ENCODE assay signal across 1 cellular context in the genomic region with DNA sequence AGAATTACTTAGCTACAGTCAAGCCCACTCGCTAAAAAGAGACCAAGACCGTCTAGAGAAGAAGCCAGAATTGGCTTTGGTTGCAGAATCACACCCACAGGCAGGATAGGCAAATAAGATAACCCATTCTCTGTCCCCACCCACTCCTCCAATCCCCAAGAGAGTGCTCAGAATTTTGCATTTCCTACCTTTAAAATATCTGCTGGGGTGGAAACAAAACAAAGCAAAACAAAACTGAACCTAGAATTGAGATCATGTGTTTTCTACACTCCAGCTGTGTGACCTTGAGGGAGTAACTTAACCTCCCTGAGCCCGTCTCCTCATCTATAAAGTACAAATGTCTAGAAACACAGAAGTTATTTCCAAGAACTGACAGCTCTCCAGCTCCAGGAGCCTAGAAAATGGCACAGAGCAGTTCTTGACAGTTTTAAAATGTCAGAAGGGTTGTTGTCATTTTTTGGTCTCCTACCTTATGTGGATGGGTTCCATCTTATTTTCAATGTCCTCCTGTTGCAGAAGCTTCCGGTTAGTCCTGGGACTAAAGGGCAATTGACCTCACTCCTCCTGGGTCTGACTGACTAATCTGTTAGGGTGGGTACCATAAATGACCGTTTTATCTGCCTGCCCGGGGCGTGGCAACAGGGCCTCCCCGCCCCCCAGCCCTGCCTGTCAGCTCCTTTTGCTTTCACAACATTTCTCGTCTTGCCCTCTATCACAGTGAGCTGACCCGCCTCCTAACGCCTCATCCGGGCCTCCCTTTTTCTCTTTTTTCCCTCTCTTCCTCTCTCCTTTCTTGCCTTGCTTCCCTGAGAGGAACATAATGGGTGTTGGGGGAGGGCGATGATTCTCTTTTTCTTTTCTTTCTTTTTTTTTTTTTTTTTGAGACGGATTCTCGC.
TF ChIP-seq lines count a peak whose summit lies in the region.

No MANE protein-coding gene starts in this region.

TF ChIP-seq in HepG2, 621 proteins besides CTCF, POLR2A, EP300 and RAD21 (continued from another document and continues in another):
- TF ChIP-seq, protein P1, sequence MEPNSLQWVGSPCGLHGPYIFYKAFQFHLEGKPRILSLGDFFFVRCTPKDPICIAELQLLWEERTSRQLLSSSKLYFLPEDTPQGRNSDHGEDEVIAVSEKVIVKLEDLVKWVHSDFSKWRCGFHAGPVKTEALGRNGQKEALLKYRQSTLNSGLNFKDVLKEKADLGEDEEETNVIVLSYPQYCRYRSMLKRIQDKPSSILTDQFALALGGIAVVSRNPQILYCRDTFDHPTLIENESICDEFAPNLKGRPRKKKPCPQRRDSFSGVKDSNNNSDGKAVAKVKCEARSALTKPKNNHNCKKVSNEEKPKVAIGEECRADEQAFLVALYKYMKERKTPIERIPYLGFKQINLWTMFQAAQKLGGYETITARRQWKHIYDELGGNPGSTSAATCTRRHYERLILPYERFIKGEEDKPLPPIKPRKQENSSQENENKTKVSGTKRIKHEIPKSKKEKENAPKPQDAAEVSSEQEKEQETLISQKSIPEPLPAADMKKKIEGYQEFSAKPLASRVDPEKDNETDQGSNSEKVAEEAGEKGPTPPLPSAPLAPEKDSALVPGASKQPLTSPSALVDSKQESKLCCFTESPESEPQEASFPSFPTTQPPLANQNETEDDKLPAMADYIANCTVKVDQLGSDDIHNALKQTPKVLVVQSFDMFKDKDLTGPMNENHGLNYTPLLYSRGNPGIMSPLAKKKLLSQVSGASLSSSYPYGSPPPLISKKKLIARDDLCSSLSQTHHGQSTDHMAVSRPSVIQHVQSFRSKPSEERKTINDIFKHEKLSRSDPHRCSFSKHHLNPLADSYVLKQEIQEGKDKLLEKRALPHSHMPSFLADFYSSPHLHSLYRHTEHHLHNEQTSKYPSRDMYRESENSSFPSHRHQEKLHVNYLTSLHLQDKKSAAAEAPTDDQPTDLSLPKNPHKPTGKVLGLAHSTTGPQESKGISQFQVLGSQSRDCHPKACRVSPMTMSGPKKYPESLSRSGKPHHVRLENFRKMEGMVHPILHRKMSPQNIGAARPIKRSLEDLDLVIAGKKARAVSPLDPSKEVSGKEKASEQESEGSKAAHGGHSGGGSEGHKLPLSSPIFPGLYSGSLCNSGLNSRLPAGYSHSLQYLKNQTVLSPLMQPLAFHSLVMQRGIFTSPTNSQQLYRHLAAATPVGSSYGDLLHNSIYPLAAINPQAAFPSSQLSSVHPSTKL (CRISPR knock-in tag; IDR thresholded peaks at IDR 0.05), result peak; percentile 51
- TF ChIP-seq ZNF30 (CRISPR knock-in tag; IDR thresholded peaks at IDR 0.05) (no peak), CEBPG (CRISPR knock-in tag; IDR thresholded peaks at IDR 0.05) (peak; percentile 21; the same call in 1 of the 2 replicates), HOXA3 (CRISPR knock-in tag; IDR thresholded peaks at IDR 0.05) (peak; percentile 54; the same call in 1 of the 2 replicates), GFI1 (CRISPR knock-in tag; IDR thresholded peaks at IDR 0.05; ENCODE audit: borderline replicate concordance) (no peak), U2AF2 (IDR thresholded peaks at IDR 0.05; ENCODE audit: low read depth, low read length) (0 out of 2 replicates have a peak, but pooled peaks have one; percentile 46), BRD4 (CRISPR knock-in tag; IDR thresholded peaks at IDR 0.05) (no peak), SIX1 (CRISPR knock-in tag; IDR thresholded peaks at IDR 0.05; ENCODE audit: borderline replicate concordance) (no peak), SP5 (CRISPR knock-in tag; IDR thresholded peaks at IDR 0.05; ENCODE audit: borderline replicate concordance, low read depth) (peak; percentile 88), NFE2L1 (CRISPR knock-in tag; IDR thresholded peaks at IDR 0.05; ENCODE audit: borderline replicate concordance) (no peak), SOX5 (CRISPR knock-in tag; IDR thresholded peaks at IDR 0.05; ENCODE audit: borderline replicate concordance) (peak; percentile 25; the same call in 1 of the 2 replicates), ZSCAN30 (CRISPR knock-in tag; IDR thresholded peaks at IDR 0.05) (no peak), POLR2AphosphoS2 (IDR thresholded peaks at IDR 0.05; ENCODE audit: low read depth, low read length) (no peak), NCOA2 (CRISPR knock-in tag; IDR thresholded peaks at IDR 0.05) (0 out of 2 replicates have a peak, but pooled peaks have one; percentile 18), SATB2 (CRISPR knock-in tag; IDR thresholded peaks at IDR 0.05) (no peak), RORA (CRISPR knock-in tag; IDR thresholded peaks at IDR 0.05) (no peak), ZNF337 (CRISPR knock-in tag; IDR thresholded peaks at IDR 0.05; ENCODE audit: borderline replicate concordance, low read depth) (no peak), MTA3 (CRISPR knock-in tag; IDR thresholded peaks at IDR 0.05) (no peak)
- TF ChIP-seq, protein P2, sequence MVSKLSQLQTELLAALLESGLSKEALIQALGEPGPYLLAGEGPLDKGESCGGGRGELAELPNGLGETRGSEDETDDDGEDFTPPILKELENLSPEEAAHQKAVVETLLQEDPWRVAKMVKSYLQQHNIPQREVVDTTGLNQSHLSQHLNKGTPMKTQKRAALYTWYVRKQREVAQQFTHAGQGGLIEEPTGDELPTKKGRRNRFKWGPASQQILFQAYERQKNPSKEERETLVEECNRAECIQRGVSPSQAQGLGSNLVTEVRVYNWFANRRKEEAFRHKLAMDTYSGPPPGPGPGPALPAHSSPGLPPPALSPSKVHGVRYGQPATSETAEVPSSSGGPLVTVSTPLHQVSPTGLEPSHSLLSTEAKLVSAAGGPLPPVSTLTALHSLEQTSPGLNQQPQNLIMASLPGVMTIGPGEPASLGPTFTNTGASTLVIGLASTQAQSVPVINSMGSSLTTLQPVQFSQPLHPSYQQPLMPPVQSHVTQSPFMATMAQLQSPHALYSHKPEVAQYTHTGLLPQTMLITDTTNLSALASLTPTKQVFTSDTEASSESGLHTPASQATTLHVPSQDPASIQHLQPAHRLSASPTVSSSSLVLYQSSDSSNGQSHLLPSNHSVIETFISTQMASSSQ (IDR thresholded peaks at IDR 0.05; ENCODE audit: low read depth), result 0 out of 2 replicates have a peak, but pooled peaks have one; percentile 12
- TF ChIP-seq, protein P2 (CRISPR knock-in tag; IDR thresholded peaks at IDR 0.05; ENCODE audit: borderline replicate concordance), result no peak
- TF ChIP-seq, protein P3, sequence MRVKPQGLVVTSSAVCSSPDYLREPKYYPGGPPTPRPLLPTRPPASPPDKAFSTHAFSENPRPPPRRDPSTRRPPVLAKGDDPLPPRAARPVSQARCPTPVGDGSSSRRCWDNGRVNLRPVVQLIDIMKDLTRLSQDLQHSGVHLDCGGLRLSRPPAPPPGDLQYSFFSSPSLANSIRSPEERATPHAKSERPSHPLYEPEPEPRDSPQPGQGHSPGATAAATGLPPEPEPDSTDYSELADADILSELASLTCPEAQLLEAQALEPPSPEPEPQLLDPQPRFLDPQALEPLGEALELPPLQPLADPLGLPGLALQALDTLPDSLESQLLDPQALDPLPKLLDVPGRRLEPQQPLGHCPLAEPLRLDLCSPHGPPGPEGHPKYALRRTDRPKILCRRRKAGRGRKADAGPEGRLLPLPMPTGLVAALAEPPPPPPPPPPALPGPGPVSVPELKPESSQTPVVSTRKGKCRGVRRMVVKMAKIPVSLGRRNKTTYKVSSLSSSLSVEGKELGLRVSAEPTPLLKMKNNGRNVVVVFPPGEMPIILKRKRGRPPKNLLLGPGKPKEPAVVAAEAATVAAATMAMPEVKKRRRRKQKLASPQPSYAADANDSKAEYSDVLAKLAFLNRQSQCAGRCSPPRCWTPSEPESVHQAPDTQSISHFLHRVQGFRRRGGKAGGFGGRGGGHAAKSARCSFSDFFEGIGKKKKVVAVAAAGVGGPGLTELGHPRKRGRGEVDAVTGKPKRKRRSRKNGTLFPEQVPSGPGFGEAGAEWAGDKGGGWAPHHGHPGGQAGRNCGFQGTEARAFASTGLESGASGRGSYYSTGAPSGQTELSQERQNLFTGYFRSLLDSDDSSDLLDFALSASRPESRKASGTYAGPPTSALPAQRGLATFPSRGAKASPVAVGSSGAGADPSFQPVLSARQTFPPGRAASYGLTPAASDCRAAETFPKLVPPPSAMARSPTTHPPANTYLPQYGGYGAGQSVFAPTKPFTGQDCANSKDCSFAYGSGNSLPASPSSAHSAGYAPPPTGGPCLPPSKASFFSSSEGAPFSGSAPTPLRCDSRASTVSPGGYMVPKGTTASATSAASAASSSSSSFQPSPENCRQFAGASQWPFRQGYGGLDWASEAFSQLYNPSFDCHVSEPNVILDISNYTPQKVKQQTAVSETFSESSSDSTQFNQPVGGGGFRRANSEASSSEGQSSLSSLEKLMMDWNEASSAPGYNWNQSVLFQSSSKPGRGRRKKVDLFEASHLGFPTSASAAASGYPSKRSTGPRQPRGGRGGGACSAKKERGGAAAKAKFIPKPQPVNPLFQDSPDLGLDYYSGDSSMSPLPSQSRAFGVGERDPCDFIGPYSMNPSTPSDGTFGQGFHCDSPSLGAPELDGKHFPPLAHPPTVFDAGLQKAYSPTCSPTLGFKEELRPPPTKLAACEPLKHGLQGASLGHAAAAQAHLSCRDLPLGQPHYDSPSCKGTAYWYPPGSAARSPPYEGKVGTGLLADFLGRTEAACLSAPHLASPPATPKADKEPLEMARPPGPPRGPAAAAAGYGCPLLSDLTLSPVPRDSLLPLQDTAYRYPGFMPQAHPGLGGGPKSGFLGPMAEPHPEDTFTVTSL (CRISPR knock-in tag; IDR thresholded peaks at IDR 0.05; ENCODE audit: borderline replicate concordance), result peak; percentile 57; the same call in 1 of the 2 replicates
- TF ChIP-seq, protein P4, sequence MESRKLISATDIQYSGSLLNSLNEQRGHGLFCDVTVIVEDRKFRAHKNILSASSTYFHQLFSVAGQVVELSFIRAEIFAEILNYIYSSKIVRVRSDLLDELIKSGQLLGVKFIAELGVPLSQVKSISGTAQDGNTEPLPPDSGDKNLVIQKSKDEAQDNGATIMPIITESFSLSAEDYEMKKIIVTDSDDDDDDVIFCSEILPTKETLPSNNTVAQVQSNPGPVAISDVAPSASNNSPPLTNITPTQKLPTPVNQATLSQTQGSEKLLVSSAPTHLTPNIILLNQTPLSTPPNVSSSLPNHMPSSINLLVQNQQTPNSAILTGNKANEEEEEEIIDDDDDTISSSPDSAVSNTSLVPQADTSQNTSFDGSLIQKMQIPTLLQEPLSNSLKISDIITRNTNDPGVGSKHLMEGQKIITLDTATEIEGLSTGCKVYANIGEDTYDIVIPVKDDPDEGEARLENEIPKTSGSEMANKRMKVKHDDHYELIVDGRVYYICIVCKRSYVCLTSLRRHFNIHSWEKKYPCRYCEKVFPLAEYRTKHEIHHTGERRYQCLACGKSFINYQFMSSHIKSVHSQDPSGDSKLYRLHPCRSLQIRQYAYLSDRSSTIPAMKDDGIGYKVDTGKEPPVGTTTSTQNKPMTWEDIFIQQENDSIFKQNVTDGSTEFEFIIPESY (CRISPR knock-in tag; IDR thresholded peaks at IDR 0.05), result no peak
- TF ChIP-seq, protein P5, sequence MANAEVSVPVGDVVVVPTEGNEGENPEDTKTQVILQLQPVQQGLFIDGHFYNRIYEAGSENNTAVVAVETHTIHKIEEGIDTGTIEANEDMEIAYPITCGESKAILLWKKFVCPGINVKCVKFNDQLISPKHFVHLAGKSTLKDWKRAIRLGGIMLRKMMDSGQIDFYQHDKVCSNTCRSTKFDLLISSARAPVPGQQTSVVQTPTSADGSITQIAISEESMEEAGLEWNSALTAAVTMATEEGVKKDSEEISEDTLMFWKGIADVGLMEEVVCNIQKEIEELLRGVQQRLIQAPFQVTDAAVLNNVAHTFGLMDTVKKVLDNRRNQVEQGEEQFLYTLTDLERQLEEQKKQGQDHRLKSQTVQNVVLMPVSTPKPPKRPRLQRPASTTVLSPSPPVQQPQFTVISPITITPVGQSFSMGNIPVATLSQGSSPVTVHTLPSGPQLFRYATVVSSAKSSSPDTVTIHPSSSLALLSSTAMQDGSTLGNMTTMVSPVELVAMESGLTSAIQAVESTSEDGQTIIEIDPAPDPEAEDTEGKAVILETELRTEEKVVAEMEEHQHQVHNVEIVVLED (CRISPR knock-in tag; IDR thresholded peaks at IDR 0.05; ENCODE audit: borderline replicate concordance), result no peak
- TF ChIP-seq, protein P6, sequence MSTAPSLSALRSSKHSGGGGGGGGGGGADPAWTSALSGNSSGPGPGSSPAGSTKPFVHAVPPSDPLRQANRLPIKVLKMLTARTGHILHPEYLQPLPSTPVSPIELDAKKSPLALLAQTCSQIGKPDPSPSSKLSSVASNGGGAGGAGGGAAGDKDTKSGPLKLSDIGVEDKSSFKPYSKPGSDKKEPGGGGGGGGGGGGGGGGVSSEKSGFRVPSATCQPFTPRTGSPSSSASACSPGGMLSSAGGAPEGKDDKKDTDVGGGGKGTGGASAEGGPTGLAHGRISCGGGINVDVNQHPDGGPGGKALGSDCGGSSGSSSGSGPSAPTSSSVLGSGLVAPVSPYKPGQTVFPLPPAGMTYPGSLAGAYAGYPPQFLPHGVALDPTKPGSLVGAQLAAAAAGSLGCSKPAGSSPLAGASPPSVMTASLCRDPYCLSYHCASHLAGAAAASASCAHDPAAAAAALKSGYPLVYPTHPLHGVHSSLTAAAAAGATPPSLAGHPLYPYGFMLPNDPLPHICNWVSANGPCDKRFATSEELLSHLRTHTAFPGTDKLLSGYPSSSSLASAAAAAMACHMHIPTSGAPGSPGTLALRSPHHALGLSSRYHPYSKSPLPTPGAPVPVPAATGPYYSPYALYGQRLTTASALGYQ (CRISPR knock-in tag; IDR thresholded peaks at IDR 0.05), result 0 out of 2 replicates have a peak, but pooled peaks have one; percentile 41
- TF ChIP-seq, protein P7, sequence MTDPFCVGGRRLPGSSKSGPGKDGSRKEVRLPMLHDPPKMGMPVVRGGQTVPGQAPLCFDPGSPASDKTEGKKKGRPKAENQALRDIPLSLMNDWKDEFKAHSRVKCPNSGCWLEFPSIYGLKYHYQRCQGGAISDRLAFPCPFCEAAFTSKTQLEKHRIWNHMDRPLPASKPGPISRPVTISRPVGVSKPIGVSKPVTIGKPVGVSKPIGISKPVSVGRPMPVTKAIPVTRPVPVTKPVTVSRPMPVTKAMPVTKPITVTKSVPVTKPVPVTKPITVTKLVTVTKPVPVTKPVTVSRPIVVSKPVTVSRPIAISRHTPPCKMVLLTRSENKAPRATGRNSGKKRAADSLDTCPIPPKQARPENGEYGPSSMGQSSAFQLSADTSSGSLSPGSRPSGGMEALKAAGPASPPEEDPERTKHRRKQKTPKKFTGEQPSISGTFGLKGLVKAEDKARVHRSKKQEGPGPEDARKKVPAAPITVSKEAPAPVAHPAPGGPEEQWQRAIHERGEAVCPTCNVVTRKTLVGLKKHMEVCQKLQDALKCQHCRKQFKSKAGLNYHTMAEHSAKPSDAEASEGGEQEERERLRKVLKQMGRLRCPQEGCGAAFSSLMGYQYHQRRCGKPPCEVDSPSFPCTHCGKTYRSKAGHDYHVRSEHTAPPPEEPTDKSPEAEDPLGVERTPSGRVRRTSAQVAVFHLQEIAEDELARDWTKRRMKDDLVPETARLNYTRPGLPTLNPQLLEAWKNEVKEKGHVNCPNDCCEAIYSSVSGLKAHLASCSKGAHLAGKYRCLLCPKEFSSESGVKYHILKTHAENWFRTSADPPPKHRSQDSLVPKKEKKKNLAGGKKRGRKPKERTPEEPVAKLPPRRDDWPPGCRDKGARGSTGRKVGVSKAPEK (CRISPR knock-in tag; IDR thresholded peaks at IDR 0.05; ENCODE audit: borderline replicate concordance), result peak; percentile 81; the same call in 1 of the 2 replicates
